Comparison of ENCODE assay signal across 10 cellular contexts in genomic region chr3:193970773-193971206, GRCh38.
DNase-seq lines count a peak whose midpoint lies in the region; ATAC-seq and TF ChIP-seq lines count a peak whose summit lies in the region.
"Had no signal": no experiment of that assay in that cellular context is flagged by ENCODE, and none has a peak within 500 bp of the region (broad histone marks: within the 10 kb centered on the region; RNA-seq: fewer than 3 reads in every experiment).

No MANE protein-coding gene starts in this region.

- H3K9me3 ChIP-seq in testis, result no peaks in the 10 kb centered on the region
- H3K9me3 ChIP-seq: Peyer's patch had no signal

- no peak overlapping the region for H3K4me3 ChIP-seq in epithelial cell of esophagus (ENCODE audit: low read length)
- no peak overlapping the region for H3K4me3 ChIP-seq in testis
- H3K4me3 ChIP-seq: Peyer's patch had no signal

- H3K4me1 Mint-ChIP-seq in CD14-positive monocyte (peaks cover 19% of the 10 kb centered on the region), IgD-negative memory B cell (peaks cover 13 to 18% (median 17%) of the 10 kb centered on the region in 3 donors)

- DNase-seq in CD14-positive monocyte (ENCODE audit: low spot score), result no peak
- peak; percentile 29 for DNase-seq in epithelial cell of esophagus (ENCODE audit: low read depth)
- DNase-seq in testis, result no peak
- no peak for DNase-seq in superior temporal gyrus (ENCODE audit: extremely low spot score)
- no peak for DNase-seq in NAMALWA (ENCODE audit: low spot score)
- DNase-seq in DMS 273 treated with DMSO at 0.1 percent for 48 hours (lab: John Stamatoyannopoulos, UW), result no peak
- DNase-seq: amniotic stem cell had no signal

- no peaks in the 10 kb centered on the region for H3K27me3 ChIP-seq in testis
- H3K27me3 ChIP-seq: Peyer's patch had no signal

- peaks cover 51 to 76% (median 60%) of the 10 kb centered on the region in 3 donors for H3K27me3 Mint-ChIP-seq in CD14-positive monocyte (ENCODE audit: low read depth in 3 of 3)
- peaks cover 12% of the 10 kb centered on the region for H3K27me3 Mint-ChIP-seq in IgD-negative memory B cell

- no peak overlapping the region for H3K27ac ChIP-seq in testis

- intact Hi-C loops in CD14-positive monocyte (cut with micrococcal nuclease), result loop anchor here in 1 of 2 donors (10.0 kb wide), 1 partner anchor 174 kb away; no protein-coding TSS in a partner anchor
- intact Hi-C loops in testis (cut with DNase I; ENCODE audit: low total_unique reads), result no loop called here

- ATAC-seq in GM21360 (IDR thresholded peaks at IDR 0.05; ENCODE audit: unreplicated experiment), result peak; percentile 19

- TF ChIP-seq POLR2A in testis (IDR thresholded peaks at IDR 0.05), result no peak

- H3K9me3 Mint-ChIP-seq in CD14-positive monocyte (peaks cover 0 to 5% (median 0%) of the 10 kb centered on the region in 7 donors), IgD-negative memory B cell (no peaks in the 10 kb centered on the region)

- WGBS in testis, 2 donors, result 73 to 90% methylated on average over 3 of the region's 3 CpGs

- H3K4me1 ChIP-seq in testis, result no peaks in the 10 kb centered on the region

- H3K36me3 Mint-ChIP-seq in CD14-positive monocyte, result peaks cover 0 to 4% of the 10 kb centered on the region in 2 donors
- H3K36me3 Mint-ChIP-seq in IgD-negative memory B cell, result peaks cover 4% of the 10 kb centered on the region

- TF ChIP-seq CTCF in CD14-positive monocyte (IDR thresholded peaks at IDR 0.05), result no peak
- no peak for TF ChIP-seq CTCF in epithelial cell of esophagus (IDR thresholded peaks at IDR 0.05; ENCODE audit: insufficient read depth, low read depth, low read length, missing control alignments)
- TF ChIP-seq CTCF in testis (IDR thresholded peaks at IDR 0.05), result no peak

- H3K4me3 Mint-ChIP-seq in CD14-positive monocyte (peak overlapping the region in 1 of 2 donors; percentile 67), IgD-negative memory B cell (peak overlapping the region; percentile 13 to 89 (median 70))

- no peaks in the 10 kb centered on the region for H3K36me3 ChIP-seq in testis (ENCODE audit: low read depth, missing control alignments)
- H3K36me3 ChIP-seq: Peyer's patch had no signal

- peak overlapping the region in 4 of 7 donors; percentile 58 to 85 (median 81) for H3K27ac Mint-ChIP-seq in CD14-positive monocyte
- peak overlapping the region; percentile 1 to 37 (median 33) for H3K27ac Mint-ChIP-seq in IgD-negative memory B cell
